Comparison of ENCODE assay signal across 1 cellular context in genomic region chr4:15500721-15501120, GRCh38.
TF ChIP-seq lines count a peak whose summit lies in the region.

No MANE protein-coding gene starts in this region.

TF ChIP-seq in GM23338, 12 proteins besides CTCF, POLR2A, EP300 and RAD21 (continued from another document):
- TF ChIP-seq REST (IDR thresholded peaks at IDR 0.05; ENCODE audit: unreplicated experiment) (no peak), ZNF114 (CRISPR knock-in tag; IDR thresholded peaks at IDR 0.05) (no peak), EZH2 (IDR thresholded peaks at IDR 0.05; ENCODE audit: low read depth, unreplicated experiment) (no peak), STAT1 (IDR thresholded peaks at IDR 0.05; ENCODE audit: unreplicated experiment) (no peak), EZH2phosphoT487 (IDR thresholded peaks at IDR 0.05; ENCODE audit: unreplicated experiment) (no peak), NANOG (IDR thresholded peaks at IDR 0.05; ENCODE audit: borderline replicate concordance) (no peak), ETS1 (IDR thresholded peaks at IDR 0.05) (no peak), CREB1 (CRISPR knock-in tag; IDR thresholded peaks at IDR 0.05; ENCODE audit: low read depth) (no peak)
TF ChIP-seq in GM23338: peak in this region for 0.
